In the genomic region with DNA sequence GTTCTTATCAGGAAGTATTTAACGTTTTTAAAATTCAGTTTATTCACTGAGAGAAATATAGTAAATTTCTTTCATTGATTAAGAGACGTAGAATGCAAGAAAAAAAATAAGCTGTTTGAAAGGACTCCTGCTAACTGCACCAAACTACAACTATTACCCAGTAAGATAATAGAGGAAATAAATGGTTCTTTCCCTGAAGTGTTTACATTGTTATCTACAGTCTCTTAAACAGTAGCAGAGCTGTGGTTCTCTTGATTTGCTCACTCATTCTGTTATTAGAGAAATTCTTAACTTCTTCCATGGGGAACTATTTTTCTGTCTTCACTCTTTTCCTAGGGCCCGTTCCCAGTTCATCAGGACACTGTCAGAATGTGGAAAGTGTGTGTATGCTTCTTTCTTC, we compare ENCODE assay signal across 13 cellular contexts.
"Had no signal": no experiment of that assay in that cellular context is flagged by ENCODE, and none has a peak within 500 bp of the region (broad histone marks: within the 10 kb centered on the region; RNA-seq: fewer than 3 reads in every experiment).

No MANE protein-coding gene starts in this region.

- H3K4me1 ChIP-seq: lower lobe of right lung, thyroid gland, vagina had no signal

- ATAC-seq: activated CD4-positive, CD25-positive, alpha-beta regulatory T cell treated with anti-CD3 and anti-CD28 coated beads, Interleukin-2, amount 50 U/mL, for 24 hours; right cardiac atrium; stimulated activated effector memory CD8-positive, alpha-beta T cell treated with anti-CD3 and anti-CD28 coated beads, Interleukin-12 subunit alpha, Interleukin-12 subunit beta, amount 100 ng/mL, for 72 hours had no signal

- DNase-seq: activated effector memory CD4-positive, alpha-beta T cell treated with Interleukin-2 at 50 U/mL for 16 hours; amniotic stem cell; cortex of kidney; effector CD8-positive, alpha-beta T cell; lower lobe of right lung; midbrain; right cardiac atrium; small intestine; thyroid gland had no signal

- H3K36me3 ChIP-seq: lower lobe of right lung, neutrophil, thyroid gland, vagina had no signal

- FAIRE-seq: small intestine had no signal

- H3K4me3 ChIP-seq: lower lobe of right lung, thyroid gland, vagina had no signal

- H3K27ac ChIP-seq: lower lobe of right lung, neutrophil, thyroid gland, vagina had no signal

- H3K9me3 ChIP-seq: lower lobe of right lung, neutrophil, thyroid gland, vagina had no signal

- H3K27me3 ChIP-seq: neutrophil, thyroid gland, vagina had no signal
